In the genomic region with DNA sequence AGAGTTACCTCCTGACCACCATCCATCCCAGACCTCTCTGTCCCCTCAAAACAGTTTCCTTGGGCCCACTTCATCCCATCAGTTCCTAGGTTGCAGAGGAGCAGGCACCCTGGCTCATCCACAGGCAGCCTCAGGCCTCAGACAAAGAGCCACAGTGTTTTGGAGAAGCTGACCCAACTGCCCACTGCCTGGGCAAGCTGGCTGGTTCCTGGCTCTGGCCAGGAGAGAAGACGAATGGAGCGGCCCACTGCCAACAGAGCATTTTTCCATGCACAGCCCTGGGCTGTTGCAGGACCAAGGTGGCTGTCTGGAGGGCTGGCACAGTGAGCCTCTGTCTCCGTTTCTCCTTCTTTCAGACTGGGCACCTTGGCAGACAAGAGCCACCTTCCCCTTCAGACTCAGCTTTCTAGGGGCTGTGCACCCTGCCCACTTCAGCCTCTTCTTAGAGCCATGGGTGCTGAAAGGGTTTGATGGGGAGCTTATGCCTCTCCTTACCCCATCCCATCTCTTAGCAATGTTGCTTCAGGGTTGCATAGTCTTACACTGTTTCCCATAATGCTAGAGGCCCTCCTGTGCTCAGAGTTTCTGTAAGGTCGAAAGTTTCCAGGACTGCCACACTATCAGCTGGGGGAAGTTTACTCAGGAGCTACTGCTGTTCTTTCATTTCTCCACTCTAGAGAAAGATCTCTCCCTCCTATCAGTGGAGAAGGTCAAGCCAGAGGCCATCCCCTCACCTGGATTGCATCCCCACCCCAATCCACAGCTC, we compare ENCODE assay signal across 18 cellular contexts. TPM values are rescaled to one million over a fixed set of nuclear protein-coding genes. Genes with fewer than 3 reads are reported as not detected.
DNase-seq lines count a peak whose midpoint lies in the region; ATAC-seq and TF ChIP-seq lines count a peak whose summit lies in the region.
"Had no signal": no experiment of that assay in that cellular context is flagged by ENCODE, and none has a peak within 500 bp of the region (broad histone marks: within the 10 kb centered on the region; RNA-seq: fewer than 3 reads in every experiment).

No MANE protein-coding gene starts in this region.

- H3K4me1 ChIP-seq in adipocyte (ENCODE audit: control insufficient read depth, insufficient read depth, low read length): peaks cover 36% of the 10 kb centered on the region
- H3K4me1 ChIP-seq in esophagus squamous epithelium: peaks cover 3 to 32% (median 7%) of the 10 kb centered on the region in 3 donors
- H3K4me1 ChIP-seq in neuronal stem cell (ENCODE audit: control insufficient read depth in 2 of 2, insufficient read depth in 1 of 2, low read depth in 1 of 2, low read length in 2 of 2): peaks cover 0 to 5% of the 10 kb centered on the region in 2 donors
- peaks cover 26% of the 10 kb centered on the region for H3K4me1 ChIP-seq in suprapubic skin

- no peak overlapping the region for H2BK12ac ChIP-seq in neuronal stem cell (ENCODE audit: low read length)

- no peak overlapping the region for H2BK5ac ChIP-seq in neuronal stem cell (ENCODE audit: low read length)

- no peak overlapping the region for H3K14ac ChIP-seq in neuronal stem cell (ENCODE audit: low read length)

- intact Hi-C loops in esophagus squamous epithelium (cut with DNase I): loop anchor here (10.0 kb wide), 1 partner anchor 265 kb away; no protein-coding TSS in a partner anchor

- H2AK5ac ChIP-seq in neuronal stem cell (ENCODE audit: low read depth, low read length): no peak overlapping the region

- 77 to 82% methylated on average over 4 of the region's 4 CpGs for WGBS in esophagus squamous epithelium, 2 donors
- WGBS in neuronal stem cell (ENCODE audit: extremely low coverage in 2 of 2, insufficient read length in 2 of 2, insufficient replicate concordance in 1 of 2), 2 donors: no CpG with 5 or more reads among the region's 4 CpGs
- 80% methylated on average over 4 of the region's 4 CpGs for WGBS in suprapubic skin

- H2BK15ac ChIP-seq in neuronal stem cell (ENCODE audit: low read length): no peak overlapping the region

- peak overlapping the region; percentile 79 for H3K9ac ChIP-seq in adipocyte (ENCODE audit: low read length)
- H3K9ac ChIP-seq in neuronal stem cell (ENCODE audit: low read depth, low read length, poor library complexity): no peak overlapping the region
- H3K9ac ChIP-seq: BLaER1 had no signal

- TF ChIP-seq EP300 in suprapubic skin (IDR thresholded peaks at IDR 0.05): no peak

- no peak overlapping the region for H4K91ac ChIP-seq in neuronal stem cell (ENCODE audit: low read depth, low read length, poor library complexity)

- peak overlapping the region in 3 of 4 donors; percentile 54 to 62 (median 62) for H3K27ac ChIP-seq in esophagus squamous epithelium
- no peak overlapping the region for H3K27ac ChIP-seq in neuronal stem cell (replicated peaks; ENCODE audit: low read length)
- peak overlapping the region; percentile 54 for H3K27ac ChIP-seq in suprapubic skin
- H3K27ac ChIP-seq: BLaER1, brain microvascular endothelial cell, PC-9 had no signal

- TF ChIP-seq POLR2A in esophagus squamous epithelium (IDR thresholded peaks at IDR 0.05) (no peak), suprapubic skin (IDR thresholded peaks at IDR 0.05) (no peak)

- H3K4me3 ChIP-seq in adipocyte (ENCODE audit: low read length): peak overlapping the region; percentile 79
- peak overlapping the region in 3 of 4 donors; percentile 16 to 46 (median 27) for H3K4me3 ChIP-seq in esophagus squamous epithelium
- H3K4me3 ChIP-seq in neuronal stem cell (ENCODE audit: low read length in 2 of 2): no peak overlapping the region
- H3K4me3 ChIP-seq in suprapubic skin: peak overlapping the region; percentile 34
- H3K4me3 ChIP-seq: BLaER1, PC-9 had no signal

- ATAC-seq in SK-N-SH treated with all-trans-retinoic acid at 6 μM for 48 hours (no peak), HG03108 (IDR thresholded peaks at IDR 0.05; ENCODE audit: unreplicated experiment) (no peak), HG03045 (IDR thresholded peaks at IDR 0.05; ENCODE audit: unreplicated experiment) (no peak)
- ATAC-seq: effector memory CD8-positive, alpha-beta T cell had no signal

- TF ChIP-seq CTCF in esophagus squamous epithelium (IDR thresholded peaks at IDR 0.05): no peak
- TF ChIP-seq CTCF in suprapubic skin (IDR thresholded peaks at IDR 0.05): no peak

- H3K9me3 ChIP-seq in adipocyte (ENCODE audit: control insufficient read depth, low read length): no peaks in the 10 kb centered on the region
- no peaks in the 10 kb centered on the region for H3K9me3 ChIP-seq in esophagus squamous epithelium
- H3K9me3 ChIP-seq in neuronal stem cell (replicated peaks in 1 of 2; ENCODE audit: control insufficient read depth in 2 of 2, insufficient read depth in 1 of 2, low read depth in 1 of 2, low read length in 2 of 2): no peaks in the 10 kb centered on the region
- no peaks in the 10 kb centered on the region for H3K9me3 ChIP-seq in suprapubic skin
- H3K9me3 ChIP-seq: BLaER1 had no signal

- no peaks in the 10 kb centered on the region for H3K27me3 ChIP-seq in adipocyte (replicated peaks; ENCODE audit: control insufficient read depth, insufficient read depth, low read length)
- no peaks in the 10 kb centered on the region for H3K27me3 ChIP-seq in esophagus squamous epithelium
- peaks cover 0 to 54% (median 0%) of the 10 kb centered on the region in 3 experiments for H3K27me3 ChIP-seq in neuronal stem cell (ENCODE audit: control insufficient read depth in 3 of 3, insufficient read depth in 3 of 3, low read depth in 1 of 3, low read length in 3 of 3)
- no peaks in the 10 kb centered on the region for H3K27me3 ChIP-seq in suprapubic skin
- H3K27me3 ChIP-seq: BLaER1 had no signal

- no peak overlapping the region for H3K4me2 ChIP-seq in neuronal stem cell (ENCODE audit: insufficient read depth, low read length, poor library complexity, severe bottlenecking)
- H3K4me2 ChIP-seq: PC-9 had no signal

- H3K4ac ChIP-seq in neuronal stem cell (ENCODE audit: low read length): no peak overlapping the region

- H3K79me1 ChIP-seq in neuronal stem cell (ENCODE audit: low read depth, low read length): no peaks in the 10 kb centered on the region

- peaks cover 8% of the 10 kb centered on the region for H3K36me3 ChIP-seq in adipocyte (ENCODE audit: control insufficient read depth, insufficient read depth, low read length, severe bottlenecking)
- no peaks in the 10 kb centered on the region for H3K36me3 ChIP-seq in esophagus squamous epithelium
- no peaks in the 10 kb centered on the region for H3K36me3 ChIP-seq in neuronal stem cell (replicated peaks in 1 of 2; ENCODE audit: control insufficient read depth in 2 of 2, insufficient read depth in 2 of 2, low read length in 2 of 2)
- H3K36me3 ChIP-seq in suprapubic skin: no peaks in the 10 kb centered on the region
- H3K36me3 ChIP-seq: BLaER1, brain microvascular endothelial cell had no signal

- no peak overlapping the region for H4K8ac ChIP-seq in neuronal stem cell (ENCODE audit: low read depth, low read length)

- H3K23ac ChIP-seq in neuronal stem cell (ENCODE audit: low read depth, low read length, poor library complexity): no peak overlapping the region

- no peak for DNase-seq in adipocyte (ENCODE audit: low read depth)
- no peak for DNase-seq in esophagus squamous epithelium (lab: John Stamatoyannopoulos, UW)
- no peak for DNase-seq in neuronal stem cell (ENCODE audit: low spot score)
- no peak for DNase-seq in suprapubic skin (ENCODE audit: low spot score in 2 of 2)
- no peak for DNase-seq in NCI-H69 (lab: John Stamatoyannopoulos, UW)
- DNase-seq: activated gamma-delta T cell; brain microvascular endothelial cell; DMS79 treated with DMSO at 0.1 percent for 48 hours; effector memory CD8-positive, alpha-beta T cell; NCI-H1930; NCI-H526; PC-9; stimulated activated CD4-positive, alpha-beta T cell treated with anti-CD3 and anti-CD28 coated beads, Interleukin-2, amount 100 ng/mL, for 24 hours had no signal

- peak overlapping the region; percentile 17 for H3K18ac ChIP-seq in neuronal stem cell (ENCODE audit: low read length)

- H2AFZ ChIP-seq in neuronal stem cell (ENCODE audit: low read length): no peak overlapping the region
- H2AFZ ChIP-seq: PC-9 had no signal

- no peak overlapping the region for H2BK120ac ChIP-seq in neuronal stem cell (ENCODE audit: low read depth, low read length)

TF ChIP-seq in SK-N-SH treated with all-trans-retinoic acid at 6 μM for 48 hours, 23 proteins besides CTCF, POLR2A, EP300 and RAD21 (continues in another document):
- TF ChIP-seq, protein P1, sequence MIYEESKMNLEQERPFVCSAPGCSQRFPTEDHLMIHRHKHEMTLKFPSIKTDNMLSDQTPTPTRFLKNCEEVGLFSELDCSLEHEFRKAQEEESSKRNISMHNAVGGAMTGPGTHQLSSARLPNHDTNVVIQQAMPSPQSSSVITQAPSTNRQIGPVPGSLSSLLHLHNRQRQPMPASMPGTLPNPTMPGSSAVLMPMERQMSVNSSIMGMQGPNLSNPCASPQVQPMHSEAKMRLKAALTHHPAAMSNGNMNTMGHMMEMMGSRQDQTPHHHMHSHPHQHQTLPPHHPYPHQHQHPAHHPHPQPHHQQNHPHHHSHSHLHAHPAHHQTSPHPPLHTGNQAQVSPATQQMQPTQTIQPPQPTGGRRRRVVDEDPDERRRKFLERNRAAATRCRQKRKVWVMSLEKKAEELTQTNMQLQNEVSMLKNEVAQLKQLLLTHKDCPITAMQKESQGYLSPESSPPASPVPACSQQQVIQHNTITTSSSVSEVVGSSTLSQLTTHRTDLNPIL (CRISPR knock-in tag; IDR thresholded peaks at IDR 0.05; ENCODE audit: low read depth): no peak
- TF ChIP-seq, protein P2, sequence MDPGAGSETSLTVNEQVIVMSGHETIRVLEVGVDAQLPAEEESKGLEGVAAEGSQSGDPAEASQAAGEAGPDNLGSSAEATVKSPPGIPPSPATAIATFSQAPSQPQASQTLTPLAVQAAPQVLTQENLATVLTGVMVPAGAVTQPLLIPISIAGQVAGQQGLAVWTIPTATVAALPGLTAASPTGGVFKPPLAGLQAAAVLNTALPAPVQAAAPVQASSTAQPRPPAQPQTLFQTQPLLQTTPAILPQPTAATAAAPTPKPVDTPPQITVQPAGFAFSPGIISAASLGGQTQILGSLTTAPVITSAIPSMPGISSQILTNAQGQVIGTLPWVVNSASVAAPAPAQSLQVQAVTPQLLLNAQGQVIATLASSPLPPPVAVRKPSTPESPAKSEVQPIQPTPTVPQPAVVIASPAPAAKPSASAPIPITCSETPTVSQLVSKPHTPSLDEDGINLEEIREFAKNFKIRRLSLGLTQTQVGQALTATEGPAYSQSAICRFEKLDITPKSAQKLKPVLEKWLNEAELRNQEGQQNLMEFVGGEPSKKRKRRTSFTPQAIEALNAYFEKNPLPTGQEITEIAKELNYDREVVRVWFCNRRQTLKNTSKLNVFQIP (CRISPR knock-in tag; IDR thresholded peaks at IDR 0.05; ENCODE audit: borderline replicate concordance, low read depth): no peak
- TF ChIP-seq RARB (CRISPR knock-in tag; IDR thresholded peaks at IDR 0.05) (no peak), ZNF8 (CRISPR knock-in tag; IDR thresholded peaks at IDR 0.05) (no peak), BACH2 (CRISPR knock-in tag; IDR thresholded peaks at IDR 0.05; ENCODE audit: borderline replicate concordance) (no peak)

RNA-seq across cellular contexts. Expression of a gene that starts 1.0 kb away (rescaled TPM):
- total RNA-seq in esophagus squamous epithelium: 10 to 100 TPM in 2 of 4 donors, 1 to 10 TPM in 2; 4.3 to 29.9 (median 9.9) TPM
- 2.0 TPM for polyA plus RNA-seq in neuronal stem cell (2013, experiment 1 of 2)
- polyA plus RNA-seq in neuronal stem cell (2013, experiment 2 of 2): 2.0 TPM
- total RNA-seq in suprapubic skin: 10 to 100 TPM; 13.3 to 36.6 (median 22.9) TPM
- total RNA-seq: HT-29, PC-9 had no signal

RNA-seq across cellular contexts. Expression of a gene that starts 44.6 kb away (rescaled TPM):
- total RNA-seq in esophagus squamous epithelium (10 to 100 TPM; 29.7 to 46.2 (median 41.3) TPM), suprapubic skin (100 to 1,000 TPM; 160 to 319 (median 193) TPM)
- polyA plus RNA-seq in neuronal stem cell (2013, experiment 1 of 2): 59.9 TPM
- 59.9 TPM for polyA plus RNA-seq in neuronal stem cell (2013, experiment 2 of 2)

Comparison
In these comparisons a context has a peak if more than half of its experiments do, and no peak if none do; other contexts are left out.
1. H3K4me3 ChIP-seq: peak in adipocyte (single experiment), esophagus squamous epithelium (3 of 4) and suprapubic skin (single experiment); none in neuronal stem cell (0 of 2).